In the genomic region with DNA sequence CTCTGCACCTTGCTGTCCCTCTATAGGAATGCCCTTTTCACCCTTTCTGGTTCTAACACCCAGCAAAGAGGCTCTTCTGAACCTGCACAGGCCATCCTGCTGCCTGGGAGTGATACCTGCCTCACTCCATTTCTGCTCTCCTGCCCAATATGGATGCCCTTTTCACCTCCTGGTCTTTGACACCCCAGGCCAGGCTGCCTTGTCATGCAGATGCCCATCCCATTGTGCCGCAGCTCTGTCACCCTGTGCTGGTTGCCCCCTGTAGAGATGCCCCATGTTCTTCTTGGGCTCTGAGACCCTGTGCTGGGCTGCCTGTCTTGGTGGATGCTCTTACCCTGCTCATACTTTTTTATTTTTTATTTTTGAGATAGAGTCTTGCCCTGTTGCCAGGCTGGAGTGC, we compare ENCODE assay signal across 34 cellular contexts.
"Had no signal": no experiment of that assay in that cellular context is flagged by ENCODE, and none has a peak within 500 bp of the region (broad histone marks: within the 10 kb centered on the region; RNA-seq: fewer than 3 reads in every experiment).

No MANE protein-coding gene starts in this region.

- H3K9me3 ChIP-seq: MG63 had no signal

- H3K27ac ChIP-seq: PC-9, RWPE1, VCaP had no signal

- H3K27me3 ChIP-seq: MG63 had no signal

- H3K27ac Mint-ChIP-seq: activated CD4-positive, alpha-beta memory T cell treated with anti-CD3 and anti-CD28 coated beads, Interleukin-2, amount 10 ng/mL, durations not matched to agents 7 days and 5 days; activated CD8-positive, alpha-beta memory T cell treated with anti-CD3 and anti-CD28 coated beads, Interleukin-2, amount 10 ng/mL, durations not matched to agents 7 days and 5 days; activated naive CD4-positive, alpha-beta T cell treated with anti-CD3 and anti-CD28 coated beads, Interleukin-2, amount 10 ng/mL, durations not matched to agents 7 days and 5 days; activated naive CD8-positive, alpha-beta T cell; activated naive CD8-positive, alpha-beta T cell treated with anti-CD3 and anti-CD28 coated beads, Interleukin-2, amount 50 U/mL, for 24 hours had no signal

- H3K27me3 Mint-ChIP-seq: activated CD4-positive, alpha-beta memory T cell treated with anti-CD3 and anti-CD28 coated beads, Interleukin-2, amount 10 ng/mL, durations not matched to agents 7 days and 5 days; activated CD8-positive, alpha-beta memory T cell treated with anti-CD3 and anti-CD28 coated beads, Interleukin-2, amount 10 ng/mL, durations not matched to agents 7 days and 5 days; activated naive CD4-positive, alpha-beta T cell treated with anti-CD3 and anti-CD28 coated beads, Interleukin-2, amount 10 ng/mL, durations not matched to agents 7 days and 5 days; activated naive CD8-positive, alpha-beta T cell; activated naive CD8-positive, alpha-beta T cell treated with anti-CD3 and anti-CD28 coated beads, Interleukin-2, amount 50 U/mL, for 24 hours; brain had no signal

- H3K9me3 Mint-ChIP-seq: activated CD4-positive, alpha-beta memory T cell treated with anti-CD3 and anti-CD28 coated beads, Interleukin-2, amount 10 ng/mL, durations not matched to agents 7 days and 5 days; activated naive CD4-positive, alpha-beta T cell treated with anti-CD3 and anti-CD28 coated beads, Interleukin-2, amount 10 ng/mL, durations not matched to agents 7 days and 5 days; activated naive CD8-positive, alpha-beta T cell treated with anti-CD3 and anti-CD28 coated beads, Interleukin-2, amount 50 U/mL, for 24 hours had no signal

- H3K4me3 ChIP-seq: MG63, PC-9 had no signal

- H3K4me2 ChIP-seq: PC-9 had no signal

- H3K4me3 Mint-ChIP-seq: activated CD4-positive, alpha-beta memory T cell treated with anti-CD3 and anti-CD28 coated beads, Interleukin-2, amount 10 ng/mL, durations not matched to agents 7 days and 5 days; activated CD8-positive, alpha-beta memory T cell treated with anti-CD3 and anti-CD28 coated beads, Interleukin-2, amount 10 ng/mL, durations not matched to agents 7 days and 5 days; activated naive CD4-positive, alpha-beta T cell treated with anti-CD3 and anti-CD28 coated beads, Interleukin-2, amount 10 ng/mL, durations not matched to agents 7 days and 5 days; activated naive CD8-positive, alpha-beta T cell; activated naive CD8-positive, alpha-beta T cell treated with anti-CD3 and anti-CD28 coated beads, Interleukin-2, amount 50 U/mL, for 24 hours; brain had no signal

- H3K36me3 ChIP-seq: MG63 had no signal

- DNase-seq: activated CD4-positive, alpha-beta memory T cell treated with anti-CD3 and anti-CD28 coated beads, Interleukin-2, amount 10 ng/mL, durations not matched to agents 7 days and 5 days; activated CD4-positive, alpha-beta T cell treated with anti-CD3 and anti-CD28 coated beads for 1 hour; activated CD4-positive, alpha-beta T cell treated with anti-CD3 and anti-CD28 coated beads for 48 hours; activated CD4-positive, CD25-positive, alpha-beta regulatory T cell; activated CD8-positive, alpha-beta memory T cell treated with anti-CD3 and anti-CD28 coated beads for 24 hours; activated CD8-positive, alpha-beta memory T cell treated with anti-CD3 and anti-CD28 coated beads, Interleukin-2, amount 10 ng/mL, durations not matched to agents 7 days and 5 days; activated CD8-positive, alpha-beta memory T cell treated with anti-CD3 and anti-CD28 coated beads, Interleukin-2, amount 50 U/mL, for 48 hours; activated effector memory CD4-positive, alpha-beta T cell treated with Interleukin-2 at 50 U/mL for 16 hours; activated naive CD4-positive, alpha-beta T cell treated with anti-CD3 and anti-CD28 coated beads, Interleukin-2, amount 10 ng/mL, durations not matched to agents 7 days and 5 days; activated naive CD8-positive, alpha-beta T cell treated with anti-CD3 and anti-CD28 coated beads, Interleukin-2, amount 50 U/mL, for 24 hours; activated T-cell treated with anti-CD3 and anti-CD28 coated beads, Interleukin-2, amount 50 U/mL, for 48 hours; anterior cingulate cortex; caudate nucleus; cerebellar nuclear complex; Karpas-422; MG63; NCI-H1048; NCI-H1436; NCI-H1694; NCI-H510A; NCI-H526; NK-92 treated with Interleukin-12 subunit alpha and Interleukin-12 subunit beta, amount 100 ng/mL, for 24 hours; PC-9; SIG-M5; SW 1271; T-helper 1 cell; T-helper 2 cell; T-helper 9 cell had no signal

- ATAC-seq: activated CD8-positive, alpha-beta memory T cell treated with anti-CD3 and anti-CD28 coated beads, Interleukin-2, amount 10 ng/mL, durations not matched to agents 7 days and 5 days; activated naive CD8-positive, alpha-beta T cell treated with anti-CD3 and anti-CD28 coated beads, Interleukin-2, amount 50 U/mL, for 24 hours; Right ventricle myocardium inferior; SK-N-SH treated with all-trans-retinoic acid at 6 μM for 48 hours had no signal

- H2AFZ ChIP-seq: PC-9 had no signal
